In genomic region chrX:20472148-20472547, GRCh38 we compare ENCODE assay signal across 26 cellular contexts.
"Had no signal": no experiment of that assay in that cellular context is flagged by ENCODE, and none has a peak within 500 bp of the region (broad histone marks: within the 10 kb centered on the region; RNA-seq: fewer than 3 reads in every experiment).

No MANE protein-coding gene starts in this region.

- H3K4me3 ChIP-seq: left lung, lower lobe of right lung, psoas muscle, sigmoid colon, smooth muscle cell, tibial nerve, upper lobe of left lung, vagina had no signal

- H3K4me1 ChIP-seq: left lung, lower lobe of right lung, parathyroid adenoma, psoas muscle, sigmoid colon, tibial nerve, upper lobe of left lung, vagina had no signal

- H3K79me2 ChIP-seq: parathyroid adenoma had no signal

- H3K9me3 ChIP-seq: left lung, lower lobe of right lung, psoas muscle, sigmoid colon, tibial nerve, upper lobe of left lung, vagina had no signal

- H3K9ac ChIP-seq: parathyroid adenoma had no signal

- ATAC-seq: left lung; lower lobe of right lung; naive thymus-derived CD8-positive, alpha-beta T cell; right cardiac atrium; stimulated activated memory B cell treated with anti-CD40 and anti-IgM and Interleukin-4, amounts not matched to agents 10 μg/mL and 1 μg/mL and 100 μg/mL, for 72 hours; stimulated activated naive CD8-positive, alpha-beta T cell treated with anti-CD3 and anti-CD28 coated beads, Interleukin-15, amount 100 ng/mL, for 72 hours had no signal

- H3K36me3 ChIP-seq: left lung, lower lobe of right lung, sigmoid colon, tibial nerve, upper lobe of left lung, vagina had no signal

- H3K4me2 ChIP-seq: smooth muscle cell had no signal

- H3K27me3 ChIP-seq: sigmoid colon, tibial nerve, upper lobe of left lung, vagina had no signal

- H3K27ac ChIP-seq: left lung, lower lobe of right lung, parathyroid adenoma, psoas muscle, sigmoid colon, tibial nerve, upper lobe of left lung, vagina had no signal

- H2AFZ ChIP-seq: parathyroid adenoma had no signal

- DNase-seq: hypothalamus; immature natural killer cell; kidney; left colon; left lung; lower lobe of right lung; mammary epithelial cell; mesenchymal stem cell; naive thymus-derived CD8-positive, alpha-beta T cell; nucleus accumbens; psoas muscle; right cardiac atrium; sigmoid colon; stimulated activated CD4-positive, alpha-beta T cell treated with anti-CD3 and anti-CD28 coated beads, Interleukin-1b, Interleukin-23, amount 100 ng/mL, for 48 hours; stimulated activated CD4-positive, alpha-beta T cell treated with anti-CD3 and anti-CD28 coated beads, Interleukin-2, amount 100 ng/mL, for 48 hours; stimulated activated CD4-positive, alpha-beta T cell treated with anti-CD3 and anti-CD28 coated beads, Interleukin-4, amount 100 ng/mL, for 4 hours; stimulated activated CD8-positive, alpha-beta memory T cell treated with anti-CD3 and anti-CD28 coated beads, Interleukin-4, amount 100 ng/mL, for 48 hours; stimulated activated naive CD4-positive, alpha-beta T cell treated with Interleukin-2 at 50 U/mL for 16 hours; stimulated activated naive CD8-positive, alpha-beta T cell treated with anti-CD3 and anti-CD28 coated beads, Interleukin-15, amount 100 ng/mL, for 72 hours; substantia nigra; upper lobe of left lung had no signal
